16 cellular contexts compared by ENCODE assay signal in genomic region chr9:122254761-122255160, GRCh38. TPM values are rescaled to one million over a fixed set of nuclear protein-coding genes. Genes with fewer than 3 reads are reported as not detected.
DNase-seq lines count a peak whose midpoint lies in the region; ATAC-seq and TF ChIP-seq lines count a peak whose summit lies in the region.
"Had no signal": no experiment of that assay in that cellular context is flagged by ENCODE, and none has a peak within 500 bp of the region (broad histone marks: within the 10 kb centered on the region; RNA-seq: fewer than 3 reads in every experiment).

No MANE protein-coding gene starts in this region.

- peak overlapping the region in 7 of 10 donors; percentile 5 to 71 (median 49) for H3K27ac ChIP-seq in heart right ventricle
- H3K27ac ChIP-seq in lower lobe of right lung: peak overlapping the region; percentile 26
- peak overlapping the region; percentile 18 for H3K27ac ChIP-seq in temporal lobe (ENCODE audit: low read depth, low read length)
- H3K27ac ChIP-seq: BLaER1 had no signal

- no peak for ATAC-seq in heart right ventricle
- no peak for ATAC-seq in Right ventricle myocardium superior (ENCODE audit: poor library complexity)
- ATAC-seq in lower lobe of right lung: no peak
- ATAC-seq: HCT116 had no signal

- H3K4me3 Mint-ChIP-seq in activated CD4-positive, alpha-beta memory T cell treated with anti-CD3 and anti-CD28 coated beads, Interleukin-2, amount 10 ng/mL, durations not matched to agents 7 days and 5 days: no peak overlapping the region
- H3K4me3 Mint-ChIP-seq: CD8-positive, alpha-beta memory T cell had no signal

- H3K4me1 ChIP-seq in heart right ventricle: peaks cover 2 to 54% (median 26%) of the 10 kb centered on the region in 9 donors
- H3K4me1 ChIP-seq in lower lobe of right lung: peaks cover 5% of the 10 kb centered on the region
- H3K4me1 ChIP-seq: BLaER1, Caco-2 had no signal

- no peaks in the 10 kb centered on the region for H3K4me1 Mint-ChIP-seq in activated CD4-positive, alpha-beta memory T cell treated with anti-CD3 and anti-CD28 coated beads, Interleukin-2, amount 10 ng/mL, durations not matched to agents 7 days and 5 days

- 89 to 92% methylated on average over 3 of the region's 3 CpGs for WGBS in heart right ventricle, 2 donors

- no peak overlapping the region for H3K4me3 ChIP-seq in heart right ventricle
- no peak overlapping the region for H3K4me3 ChIP-seq in lower lobe of right lung
- H3K4me3 ChIP-seq: BLaER1 had no signal

- no peak for DNase-seq in heart right ventricle
- DNase-seq in Right ventricle myocardium superior: no peak
- DNase-seq in dermis blood vessel endothelial cell: peak; percentile 20
- DNase-seq in lower lobe of right lung: no peak
- DNase-seq in NCI-H82 treated with DMSO at 0.1 percent for 48 hours (lab: John Stamatoyannopoulos, UW; ENCODE audit: unreplicated experiment): no peak
- DNase-seq in NCI-H1436 treated with DMSO at 0.1 percent for 48 hours (lab: John Stamatoyannopoulos, UW): no peak
- DNase-seq in activated CD4-positive, alpha-beta memory T cell treated with anti-CD3 and anti-CD28 coated beads, Interleukin-2, amount 10 ng/mL, durations not matched to agents 7 days and 5 days: no peak
- DNase-seq: 8988T; AML-193; Caco-2; CD8-positive, alpha-beta memory T cell; DMS53; GF-D8 had no signal

- no peak overlapping the region for H3K27ac Mint-ChIP-seq in activated CD4-positive, alpha-beta memory T cell treated with anti-CD3 and anti-CD28 coated beads, Interleukin-2, amount 10 ng/mL, durations not matched to agents 7 days and 5 days

- peaks cover 46% of the 10 kb centered on the region for H3K36me3 Mint-ChIP-seq in activated CD4-positive, alpha-beta memory T cell treated with anti-CD3 and anti-CD28 coated beads, Interleukin-2, amount 10 ng/mL, durations not matched to agents 7 days and 5 days (ENCODE audit: low read depth)

- no peaks in the 10 kb centered on the region for H3K27me3 Mint-ChIP-seq in activated CD4-positive, alpha-beta memory T cell treated with anti-CD3 and anti-CD28 coated beads, Interleukin-2, amount 10 ng/mL, durations not matched to agents 7 days and 5 days
- H3K27me3 Mint-ChIP-seq: CD8-positive, alpha-beta memory T cell had no signal

- H3K27me3 ChIP-seq in heart right ventricle (no peaks in the 10 kb centered on the region), lower lobe of right lung (ENCODE audit: low read depth) (no peaks in the 10 kb centered on the region)
- H3K27me3 ChIP-seq: BLaER1 had no signal

- CTCF ChIA-PET in activated CD4-positive, alpha-beta memory T cell treated with anti-CD3 and anti-CD28 coated beads, Interleukin-2, amount 10 ng/mL, durations not matched to agents 7 days and 5 days (lab: Charles Lee): no interaction called here

- intact Hi-C loops in heart right ventricle (cut with DNase I) (no loop called here), Right ventricle myocardium superior (cut with DNase I) (no loop called here), lower lobe of right lung (cut with DNase I) (no loop called here)

- TF ChIP-seq CTCF in heart right ventricle (IDR thresholded peaks at IDR 0.05): no peak
- TF ChIP-seq CTCF in lower lobe of right lung (IDR thresholded peaks at IDR 0.05): no peak

- POLR2A ChIA-PET in activated CD4-positive, alpha-beta memory T cell treated with anti-CD3 and anti-CD28 coated beads, Interleukin-2, amount 10 ng/mL, durations not matched to agents 7 days and 5 days (lab: Charles Lee): no interaction called here

- H3K9me3 ChIP-seq in heart right ventricle: no peaks in the 10 kb centered on the region
- H3K9me3 ChIP-seq in lower lobe of right lung: no peaks in the 10 kb centered on the region
- H3K9me3 ChIP-seq: BLaER1, Caco-2 had no signal

- peaks cover 0 to 100% (median 22%) of the 10 kb centered on the region in 9 donors for H3K36me3 ChIP-seq in heart right ventricle
- H3K36me3 ChIP-seq in lower lobe of right lung: peaks cover 73% of the 10 kb centered on the region

- no peaks in the 10 kb centered on the region for H3K9me3 Mint-ChIP-seq in activated CD4-positive, alpha-beta memory T cell treated with anti-CD3 and anti-CD28 coated beads, Interleukin-2, amount 10 ng/mL, durations not matched to agents 7 days and 5 days
- H3K9me3 Mint-ChIP-seq: CD8-positive, alpha-beta memory T cell had no signal

RNA-seq across cellular contexts. Expression of gene RBM18, which starts 9.9 kb away (rescaled TPM):
- total RNA-seq in heart right ventricle (10 to 100 TPM; 36.2 to 47.6 (median 43.4) TPM), Right ventricle myocardium superior (37.3 TPM), dermis blood vessel endothelial cell (8.0 and 14.3 TPM in 2 replicates), lower lobe of right lung (21.7 TPM), temporal lobe (15.5 TPM)
- 10 to 100 TPM in 1 of 2 donors, 1 to 10 TPM in 1; 6.0 to 13.6 TPM for polyA plus RNA-seq in heart right ventricle
- total RNA-seq in activated CD4-positive, alpha-beta memory T cell treated with anti-CD3 and anti-CD28 coated beads, Interleukin-2, amount 10 ng/mL, durations not matched to agents 7 days and 5 days: 10 to 100 TPM; 21.6 to 25.6 TPM

RNA-seq across cellular contexts. Expression of gene MRRF, which starts 9.9 kb away (rescaled TPM):
- total RNA-seq in heart right ventricle (10 to 100 TPM; 30.3 to 45.9 (median 39.1) TPM), Right ventricle myocardium superior (35.7 TPM), dermis blood vessel endothelial cell (45.1 and 65.3 TPM in 2 replicates), lower lobe of right lung (30.2 TPM), temporal lobe (15.0 TPM)
- polyA plus RNA-seq in heart right ventricle: 10 to 100 TPM; 35.0 to 37.7 TPM
- total RNA-seq in activated CD4-positive, alpha-beta memory T cell treated with anti-CD3 and anti-CD28 coated beads, Interleukin-2, amount 10 ng/mL, durations not matched to agents 7 days and 5 days: 10 to 100 TPM; 27.0 to 29.2 TPM

RNA-seq across cellular contexts. Expression of gene LHX6, which starts 26.0 kb away (rescaled TPM):
- total RNA-seq in heart right ventricle: 1 to 10 TPM; 1.9 to 9.4 (median 4.8) TPM
- 1 to 10 TPM; 7.3 to 7.5 TPM for polyA plus RNA-seq in heart right ventricle
- total RNA-seq in Right ventricle myocardium superior: 3.4 TPM
- 18.1 and 27.4 TPM in 2 replicates for total RNA-seq in dermis blood vessel endothelial cell
- total RNA-seq in lower lobe of right lung: 8.1 TPM
- 20.4 TPM for total RNA-seq in temporal lobe
- not detected for total RNA-seq in activated CD4-positive, alpha-beta memory T cell treated with anti-CD3 and anti-CD28 coated beads, Interleukin-2, amount 10 ng/mL, durations not matched to agents 7 days and 5 days
- total RNA-seq: CD8-positive, alpha-beta memory T cell had no signal
- polyA plus RNA-seq: CD8-positive, alpha-beta memory T cell had no signal
